ENCODE assay signal across 22 cellular contexts in the genomic region with DNA sequence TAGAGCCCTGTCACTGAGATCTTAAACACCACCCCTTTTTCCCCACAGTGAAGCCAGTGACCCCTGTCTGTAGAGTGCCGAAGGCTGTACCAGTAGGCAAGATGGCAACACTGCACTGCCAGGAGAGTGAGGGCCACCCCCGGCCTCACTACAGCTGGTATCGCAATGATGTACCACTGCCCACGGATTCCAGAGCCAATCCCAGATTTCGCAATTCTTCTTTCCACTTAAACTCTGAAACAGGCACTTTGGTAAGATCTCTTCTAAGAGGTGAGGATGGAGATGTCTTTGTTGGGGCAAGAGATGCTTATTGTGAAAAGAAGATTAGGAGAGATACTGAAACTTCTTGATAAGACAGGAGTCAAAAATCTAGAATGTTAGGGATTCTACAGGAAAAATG.
"Had no signal": no experiment of that assay in that cellular context is flagged by ENCODE, and none has a peak within 500 bp of the region (broad histone marks: within the 10 kb centered on the region; RNA-seq: fewer than 3 reads in every experiment).

No MANE protein-coding gene starts in this region.

- H3K4me3 ChIP-seq: body of pancreas, colonic mucosa, gastrocnemius medialis, lower lobe of right lung, pancreas, sigmoid colon, spleen, thyroid gland had no signal

- H3K27me3 ChIP-seq: body of pancreas, colonic mucosa, gastrocnemius medialis, neutrophil, pancreas, sigmoid colon, spleen, thyroid gland had no signal

- H3K4me3 Mint-ChIP-seq: activated CD8-positive, alpha-beta memory T cell treated with anti-CD3 and anti-CD28 coated beads, Interleukin-2, amount 10 ng/mL, durations not matched to agents 7 days and 5 days; activated naive CD4-positive, alpha-beta T cell treated with anti-CD3 and anti-CD28 coated beads, Interleukin-2, amount 10 ng/mL, durations not matched to agents 7 days and 5 days; naive thymus-derived CD8-positive, alpha-beta T cell; T-helper 1 cell treated with Interleukin-12 subunit alpha and Interleukin-12 subunit beta and Interleukin-4 antibody, amounts not matched to agents 30 μg/mL and 1 μg/mL, for 36 hours had no signal

- H3K27ac ChIP-seq: body of pancreas, colonic mucosa, gastrocnemius medialis, lower lobe of right lung, neutrophil, pancreas, sigmoid colon, spleen, thyroid gland, WERI-Rb-1 had no signal

- H3K27me3 Mint-ChIP-seq: activated CD8-positive, alpha-beta memory T cell treated with anti-CD3 and anti-CD28 coated beads, Interleukin-2, amount 10 ng/mL, durations not matched to agents 7 days and 5 days; activated naive CD4-positive, alpha-beta T cell treated with anti-CD3 and anti-CD28 coated beads, Interleukin-2, amount 10 ng/mL, durations not matched to agents 7 days and 5 days; naive thymus-derived CD8-positive, alpha-beta T cell had no signal

- H3K4me1 ChIP-seq: colonic mucosa, gastrocnemius medialis, lower lobe of right lung, pancreas, thyroid gland had no signal

- H3K9me3 Mint-ChIP-seq: activated naive CD4-positive, alpha-beta T cell treated with anti-CD3 and anti-CD28 coated beads, Interleukin-2, amount 10 ng/mL, durations not matched to agents 7 days and 5 days; naive thymus-derived CD8-positive, alpha-beta T cell; T-helper 1 cell treated with Interleukin-12 subunit alpha and Interleukin-12 subunit beta and Interleukin-4 antibody, amounts not matched to agents 30 μg/mL and 1 μg/mL, for 36 hours had no signal

- H3K9me3 ChIP-seq: body of pancreas, colonic mucosa, gastrocnemius medialis, lower lobe of right lung, neutrophil, pancreas, sigmoid colon, spleen, thyroid gland had no signal

- DNase-seq: activated CD4-positive, alpha-beta T cell treated with anti-CD3 and anti-CD28 coated beads for 1 hour; activated CD4-positive, alpha-beta T cell treated with anti-CD3 and anti-CD28 coated beads, Interleukin-2, amount 50 U/mL, for 48 hours; activated CD8-positive, alpha-beta memory T cell treated with anti-CD3 and anti-CD28 coated beads, Interleukin-2, amount 10 ng/mL, durations not matched to agents 7 days and 5 days; activated naive CD4-positive, alpha-beta T cell treated with anti-CD3 and anti-CD28 coated beads, Interleukin-2, amount 10 ng/mL, durations not matched to agents 7 days and 5 days; activated T-cell treated with anti-CD3 and anti-CD28 coated beads, Interleukin-2, amount 50 U/mL, for 1 hour; body of pancreas; caudate nucleus; colonic mucosa; erythroblast; gastrocnemius medialis; head of caudate nucleus; lower lobe of right lung; naive thymus-derived CD8-positive, alpha-beta T cell; pancreas; sigmoid colon; spleen; stimulated activated CD4-positive, alpha-beta T cell treated with anti-CD3 and anti-CD28 coated beads, Interleukin-4, amount 100 ng/mL, for 4 hours; stimulated activated naive CD4-positive, alpha-beta T cell; thyroid gland; WERI-Rb-1 had no signal

- H3K27ac Mint-ChIP-seq: activated CD8-positive, alpha-beta memory T cell treated with anti-CD3 and anti-CD28 coated beads, Interleukin-2, amount 10 ng/mL, durations not matched to agents 7 days and 5 days; activated naive CD4-positive, alpha-beta T cell treated with anti-CD3 and anti-CD28 coated beads, Interleukin-2, amount 10 ng/mL, durations not matched to agents 7 days and 5 days; T-helper 1 cell treated with Interleukin-12 subunit alpha and Interleukin-12 subunit beta and Interleukin-4 antibody, amounts not matched to agents 30 μg/mL and 1 μg/mL, for 36 hours had no signal

- ATAC-seq: activated CD8-positive, alpha-beta memory T cell treated with anti-CD3 and anti-CD28 coated beads, Interleukin-2, amount 10 ng/mL, durations not matched to agents 7 days and 5 days; body of pancreas; gastrocnemius medialis; lower lobe of right lung; naive thymus-derived CD8-positive, alpha-beta T cell had no signal

- H3K36me3 ChIP-seq: colonic mucosa, gastrocnemius medialis, neutrophil, pancreas had no signal
